ENCODE assay signal across 18 cellular contexts in the genomic region with DNA sequence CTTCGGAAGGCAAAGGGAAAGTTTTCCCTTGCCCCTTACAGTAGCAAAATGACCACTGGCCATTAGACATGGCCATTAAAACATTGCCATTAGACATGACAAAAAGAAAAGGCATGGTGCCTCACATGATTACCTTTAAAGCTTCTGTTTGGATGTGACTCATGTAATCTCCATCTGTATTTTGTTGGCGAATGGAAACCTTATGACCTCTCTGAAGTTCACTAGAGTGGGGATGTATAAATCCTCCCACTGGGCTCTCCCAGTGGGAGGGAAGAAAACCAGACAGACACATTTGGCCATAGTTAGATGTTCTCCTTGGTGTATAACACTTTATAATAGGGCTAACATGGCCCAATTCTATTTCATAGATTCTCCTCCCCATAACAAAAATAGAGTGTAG.
A peak's percentile ranks its signal among the peaks of the same experiment; 100 is the strongest.
DNase-seq lines count a peak whose midpoint lies in the region; ATAC-seq, FAIRE-seq and TF ChIP-seq lines count a peak whose summit lies in the region.
"Had no signal": no experiment of that assay in that cellular context is flagged by ENCODE, and none has a peak within 500 bp of the region (broad histone marks: within the 10 kb centered on the region; RNA-seq: fewer than 3 reads in every experiment).

No MANE protein-coding gene starts in this region.

- TF ChIP-seq CTCF in fibroblast of lung (conservative IDR thresholded peaks at IDR 0.05 in 1 of 2, IDR thresholded peaks at IDR 0.05 in 1 of 2; ENCODE audit: low read depth in 1 of 2, low read length in 2 of 2), result no peak
- no peak for TF ChIP-seq CTCF in osteoblast (IDR thresholded peaks at IDR 0.05; ENCODE audit: extremely low read depth, low read depth, low read length)
- TF ChIP-seq CTCF in lower lobe of right lung (IDR thresholded peaks at IDR 0.05), result no peak

- peak; percentile 69 for FAIRE-seq in RCC 7860 (lab: Jason Lieb, UNC)
- FAIRE-seq: H1 had no signal

- no peak overlapping the region for H3K4me2 ChIP-seq in fibroblast of lung (ENCODE audit: extremely low read depth, insufficient read depth, low read length)
- no peak overlapping the region for H3K4me2 ChIP-seq in osteoblast (ENCODE audit: insufficient read depth, low read length)

- no peak overlapping the region for H3K27ac ChIP-seq in fibroblast of lung (ENCODE audit: insufficient read depth, low read length)
- no peak overlapping the region for H3K27ac ChIP-seq in osteoblast (ENCODE audit: low read depth, low read length)
- no peak overlapping the region for H3K27ac ChIP-seq in lower lobe of right lung
- H3K27ac ChIP-seq: SK-N-MC had no signal

- H3K79me2 ChIP-seq in fibroblast of lung (ENCODE audit: control insufficient read depth, insufficient read depth, low read length), result no peaks in the 10 kb centered on the region
- no peaks in the 10 kb centered on the region for H3K79me2 ChIP-seq in osteoblast (ENCODE audit: insufficient read depth, low read length)

- no peaks in the 10 kb centered on the region for H3K9me3 ChIP-seq in fibroblast of lung (ENCODE audit: control insufficient read depth, insufficient read depth, low read depth, low read length)
- H3K9me3 ChIP-seq in osteoblast (ENCODE audit: low read depth, low read length), result no peaks in the 10 kb centered on the region
- H3K9me3 ChIP-seq in lower lobe of right lung, result no peaks in the 10 kb centered on the region
- H3K9me3 ChIP-seq: Caco-2 had no signal

- no peak overlapping the region for H3K4me3 ChIP-seq in fibroblast of lung (replicated peaks in 1 of 4; ENCODE audit: control extremely low read depth in 1 of 4, insufficient read depth in 1 of 4, low read depth in 3 of 4, low read length in 4 of 4)
- H3K4me3 ChIP-seq in osteoblast (ENCODE audit: insufficient read depth, low read length), result no peak overlapping the region
- no peak overlapping the region for H3K4me3 ChIP-seq in lower lobe of right lung
- H3K4me3 ChIP-seq: SK-N-MC had no signal

- no peak for ATAC-seq in GM21526 (IDR thresholded peaks at IDR 0.05; ENCODE audit: low FRiP score, unreplicated experiment)
- ATAC-seq in lower lobe of right lung, result no peak
- ATAC-seq: PC-3 had no signal

- DNase-seq in EL (peak; percentile 44), RCC 7860 (ENCODE audit: low spot score) (peak; percentile 36), fibroblast of lung (ENCODE audit: low read depth in 2 of 2) (peak; percentile 16 to 52), osteoblast (ENCODE audit: insufficient read length, low spot score, missing footprints) (peak; percentile 59), NCI-H524 treated with DMSO at 0.1 percent for 48 hours (lab: John Stamatoyannopoulos, UW) (no peak), lower lobe of right lung (no peak)
- DNase-seq in activated CD4-positive, alpha-beta T cell treated with anti-CD3 and anti-CD28 coated beads for 1 hour, result no peak
- DNase-seq: ACHN; Caco-2; CD4-positive, CD25-positive, alpha-beta regulatory T cell; DMS53; Karpas-422; NCI-H1105 treated with DMSO at 0.1 percent for 48 hours; NCI-H187; PC-3 had no signal

- H3K4me1 ChIP-seq in fibroblast of lung (ENCODE audit: control insufficient read depth, extremely low read depth, insufficient read depth, low read length) (no peaks in the 10 kb centered on the region), osteoblast (ENCODE audit: insufficient read depth, low read length) (no peaks in the 10 kb centered on the region), lower lobe of right lung (no peaks in the 10 kb centered on the region)
- H3K4me1 ChIP-seq: Caco-2 had no signal

- H3K36me3 ChIP-seq in fibroblast of lung (ENCODE audit: control insufficient read depth, insufficient read depth, low read length), result no peaks in the 10 kb centered on the region
- H3K36me3 ChIP-seq in osteoblast (ENCODE audit: insufficient read depth, low read length), result no peaks in the 10 kb centered on the region
- H3K36me3 ChIP-seq in lower lobe of right lung, result no peaks in the 10 kb centered on the region

- no peaks in the 10 kb centered on the region for H3K27me3 ChIP-seq in fibroblast of lung (ENCODE audit: control insufficient read depth, insufficient read depth, low read length)
- no peaks in the 10 kb centered on the region for H3K27me3 ChIP-seq in osteoblast (ENCODE audit: insufficient read depth, low read length)
- no peaks in the 10 kb centered on the region for H3K27me3 ChIP-seq in lower lobe of right lung (ENCODE audit: low read depth)

- H2AFZ ChIP-seq in fibroblast of lung (ENCODE audit: low read length), result no peak overlapping the region
- no peak overlapping the region for H2AFZ ChIP-seq in osteoblast (ENCODE audit: low read length)

- H3K9ac ChIP-seq in fibroblast of lung (ENCODE audit: insufficient read depth, low read length), result no peak overlapping the region

- intact Hi-C loops in lower lobe of right lung (cut with DNase I), result no loop called here

- H4K20me1 ChIP-seq in fibroblast of lung (ENCODE audit: control insufficient read depth, extremely low read depth, insufficient read depth, low read length) (no peaks in the 10 kb centered on the region), osteoblast (ENCODE audit: insufficient read depth, low read length) (no peaks in the 10 kb centered on the region)

Comparison
In these comparisons a context has a peak if more than half of its experiments do, and no peak if none do; other contexts are left out.
1. DNase-seq: peak in EL (single experiment), RCC 7860 (single experiment), fibroblast of lung (2 of 2) and osteoblast (single experiment); none in activated CD4-positive, alpha-beta T cell treated with anti-CD3 and anti-CD28 coated beads for 1 hour (single experiment), NCI-H524 treated with DMSO at 0.1 percent for 48 hours (single experiment) and lower lobe of right lung (single experiment).